20 cellular contexts compared by ENCODE assay signal in genomic region chr5:57232293-57233033, GRCh38. TPM values are rescaled to one million over a fixed set of nuclear protein-coding genes. Genes with fewer than 3 reads are reported as not detected.
DNase-seq lines count a peak whose midpoint lies in the region; TF ChIP-seq lines count a peak whose summit lies in the region.
"Had no signal": no experiment of that assay in that cellular context is flagged by ENCODE, and none has a peak within 500 bp of the region (broad histone marks: within the 10 kb centered on the region; RNA-seq: fewer than 3 reads in every experiment).

No MANE protein-coding gene starts in this region.

- H3K79me2 ChIP-seq in MM.1S (ENCODE audit: low read length) = peaks cover 89% of the 10 kb centered on the region

- H3K36me3 Mint-ChIP-seq in activated CD4-positive, alpha-beta T cell treated with anti-CD3 and anti-CD28 coated beads, Interleukin-2, amount 10 ng/mL, durations not matched to agents 24 days and 14 days (ENCODE audit: low read depth) = peaks cover 64% of the 10 kb centered on the region
- H3K36me3 Mint-ChIP-seq in endodermal cell (ENCODE audit: low read depth) (peaks cover 64% of the 10 kb centered on the region), progenitor cell of endocrine pancreas (ENCODE audit: insufficient read depth) (peaks cover 54% of the 10 kb centered on the region)

- H3K4me1 Mint-ChIP-seq in activated CD4-positive, alpha-beta T cell treated with anti-CD3 and anti-CD28 coated beads, Interleukin-2, amount 10 ng/mL, durations not matched to agents 24 days and 14 days = peaks cover 25% of the 10 kb centered on the region
- H3K4me1 Mint-ChIP-seq in endodermal cell (peaks cover 6% of the 10 kb centered on the region), progenitor cell of endocrine pancreas (ENCODE audit: low read depth) (no peaks in the 10 kb centered on the region)

- H3K4me3 ChIP-seq in endodermal cell (ENCODE audit: low read length) = peak overlapping the region; percentile 68
- no peak overlapping the region for H3K4me3 ChIP-seq in MM.1S (ENCODE audit: low read length)
- H3K4me3 ChIP-seq: GM23248, psoas muscle, upper lobe of left lung had no signal

- H3K27ac Mint-ChIP-seq in activated CD4-positive, alpha-beta T cell treated with anti-CD3 and anti-CD28 coated beads, Interleukin-2, amount 10 ng/mL, durations not matched to agents 24 days and 14 days = peak overlapping the region; percentile 74
- no peak overlapping the region for H3K27ac Mint-ChIP-seq in endodermal cell
- H3K27ac Mint-ChIP-seq in progenitor cell of endocrine pancreas = peak overlapping the region; percentile 55

- no peak overlapping the region for H3K4me2 ChIP-seq in MM.1S (ENCODE audit: low read depth, low read length)

- no peak overlapping the region for H3K4me3 Mint-ChIP-seq in activated CD4-positive, alpha-beta T cell treated with anti-CD3 and anti-CD28 coated beads, Interleukin-2, amount 10 ng/mL, durations not matched to agents 24 days and 14 days
- H3K4me3 Mint-ChIP-seq in endodermal cell = no peak overlapping the region
- H3K4me3 Mint-ChIP-seq in progenitor cell of endocrine pancreas (ENCODE audit: low read depth) = no peak overlapping the region

- no peaks in the 10 kb centered on the region for H3K4me1 ChIP-seq in endodermal cell (ENCODE audit: control insufficient read depth, insufficient read depth, low read length)
- no peaks in the 10 kb centered on the region for H3K4me1 ChIP-seq in MM.1S (ENCODE audit: low read length)
- H3K4me1 ChIP-seq: psoas muscle had no signal

- H3K27ac ChIP-seq in endodermal cell (ENCODE audit: low read depth, low read length) = no peak overlapping the region
- no peak overlapping the region for H3K27ac ChIP-seq in MM.1S (ENCODE audit: low read length)
- H3K27ac ChIP-seq: GM23248, psoas muscle had no signal

- DNase-seq in activated CD4-positive, alpha-beta T cell treated with anti-CD3 and anti-CD28 coated beads, Interleukin-2, amount 10 ng/mL, durations not matched to agents 24 days and 14 days = peak; percentile 40
- DNase-seq in activated CD4-positive, alpha-beta T cell treated with anti-CD3 and anti-CD28 coated beads, Interleukin-2, amount 50 U/mL, for 4 hours = no peak
- DNase-seq in HT1080 (ENCODE audit: low read depth) = peak; percentile 23
- DNase-seq in endodermal cell = no peak
- DNase-seq in progenitor cell of endocrine pancreas (ENCODE audit: low spot score, unreplicated experiment) = no peak
- no peak for DNase-seq in NCI-H187 treated with DMSO at 0.1 percent for 48 hours (lab: John Stamatoyannopoulos, UW)
- no peak for DNase-seq in NCI-H69 (lab: John Stamatoyannopoulos, UW)
- DNase-seq in MM.1S = no peak
- DNase-seq: ACHN; activated CD4-positive, CD25-positive, alpha-beta regulatory T cell; effector CD4-positive, alpha-beta T cell; foreskin fibroblast; GM23248; NCI-H1694 treated with DMSO at 0.1 percent for 48 hours; psoas muscle; SIG-M5; stimulated activated CD4-positive, alpha-beta T cell treated with anti-CD3 and anti-CD28 coated beads, Interleukin-12 subunit alpha, Interleukin-12 subunit beta, amount 100 ng/mL, for 4 hours; stimulated activated naive CD8-positive, alpha-beta T cell treated with anti-CD3 and anti-CD28 coated beads, Interleukin-15, Interleukin-2, amounts not matched to agents 100 U/mL and 50 U/mL, for 24 hours; T-helper 2 cell; upper lobe of left lung had no signal

- TF ChIP-seq CTCF in endodermal cell (conservative IDR thresholded peaks at IDR 0.05) = no peak
- TF ChIP-seq CTCF in progenitor cell of endocrine pancreas (IDR thresholded peaks at IDR 0.05; ENCODE audit: unreplicated experiment) = no peak
- no peak for TF ChIP-seq CTCF in MM.1S (IDR thresholded peaks at IDR 0.05; ENCODE audit: low read length)

- H3K9me2 ChIP-seq in MM.1S (replicated peaks; ENCODE audit: insufficient read depth, low read length) = no peaks in the 10 kb centered on the region

- no peaks in the 10 kb centered on the region for H3K9me3 Mint-ChIP-seq in activated CD4-positive, alpha-beta T cell treated with anti-CD3 and anti-CD28 coated beads, Interleukin-2, amount 10 ng/mL, durations not matched to agents 24 days and 14 days
- H3K9me3 Mint-ChIP-seq in endodermal cell = peaks cover 5% of the 10 kb centered on the region
- H3K9me3 Mint-ChIP-seq in progenitor cell of endocrine pancreas (ENCODE audit: low read depth) = peaks cover 10% of the 10 kb centered on the region

- H3K9ac ChIP-seq in endodermal cell (ENCODE audit: extremely low read depth, low read length, poor library complexity, severe bottlenecking) (no peak overlapping the region), MM.1S (ENCODE audit: low read length) (no peak overlapping the region)
- H3K9ac ChIP-seq: GM23248 had no signal

- H3K9me3 ChIP-seq in endodermal cell (ENCODE audit: control insufficient read depth, low read length) (peaks cover 43% of the 10 kb centered on the region), MM.1S (replicated peaks; ENCODE audit: insufficient read depth, low read length) (no peaks in the 10 kb centered on the region)
- H3K9me3 ChIP-seq: psoas muscle, upper lobe of left lung had no signal

- H3K27me3 ChIP-seq in endodermal cell (ENCODE audit: control insufficient read depth, insufficient read depth, low read length, poor library complexity, severe bottlenecking) (no peaks in the 10 kb centered on the region), MM.1S (replicated peaks; ENCODE audit: insufficient read depth, low read length) (no peaks in the 10 kb centered on the region)
- H3K27me3 ChIP-seq: upper lobe of left lung had no signal

- H3F3A ChIP-seq in MM.1S (ENCODE audit: insufficient read depth, low read length) = no peaks in the 10 kb centered on the region

- 96 to 100% methylated on average over 6 of the region's 6 CpGs for WGBS in endodermal cell (ENCODE audit: insufficient coverage in 1 of 2, insufficient read length in 1 of 2), 2 experiments

- peaks cover 79% of the 10 kb centered on the region for H3K36me3 ChIP-seq in endodermal cell (ENCODE audit: control insufficient read depth, insufficient read depth, low read length)
- peaks cover 6% of the 10 kb centered on the region; the same call in 1 of the 2 replicates for H3K36me3 ChIP-seq in MM.1S (replicated peaks; ENCODE audit: insufficient read depth, low read length)

- no peaks in the 10 kb centered on the region for H3K27me3 Mint-ChIP-seq in activated CD4-positive, alpha-beta T cell treated with anti-CD3 and anti-CD28 coated beads, Interleukin-2, amount 10 ng/mL, durations not matched to agents 24 days and 14 days
- H3K27me3 Mint-ChIP-seq in endodermal cell (ENCODE audit: insufficient read depth) (no peaks in the 10 kb centered on the region), progenitor cell of endocrine pancreas (no peaks in the 10 kb centered on the region)

- intact Hi-C loops in activated CD4-positive, alpha-beta T cell treated with anti-CD3 and anti-CD28 coated beads, Interleukin-2, amount 10 ng/mL, durations not matched to agents 24 days and 14 days (cut with micrococcal nuclease) = no loop called here

- no peak overlapping the region for H2AFZ ChIP-seq in MM.1S (ENCODE audit: low read length)
- H2AFZ ChIP-seq: GM23248 had no signal

- H4K20me1 ChIP-seq in MM.1S (ENCODE audit: insufficient read depth, low read length) = no peaks in the 10 kb centered on the region

RNA-seq across cellular contexts. Expression of gene GPBP1, which starts 58.6 kb away (rescaled TPM):
- 85.2 and 86.7 TPM in 2 replicates for total RNA-seq in activated CD4-positive, alpha-beta T cell treated with anti-CD3 and anti-CD28 coated beads, Interleukin-2, amount 10 ng/mL, durations not matched to agents 24 days and 14 days
- 40.5 and 40.8 TPM in 2 replicates for total RNA-seq in HT1080 (2014; rRNA removed; shearing (Covaris generic))
- 31.9 and 39.9 TPM in 2 replicates for polyA plus RNA-seq in HT1080 (2015; cell fraction: cytosol; rRNA removed)
- 72.9 and 77.3 TPM in 2 replicates for polyA plus RNA-seq in HT1080 (2015; cell fraction: nucleus; rRNA removed)
- total RNA-seq in endodermal cell (100 to 1,000 TPM; 109 to 124 TPM), progenitor cell of endocrine pancreas (128 and 135 TPM in 2 replicates)
- 90.3 TPM for polyA plus RNA-seq in endodermal cell (2013, experiment 1 of 2)
- 95.6 TPM for polyA plus RNA-seq in endodermal cell (2013, experiment 2 of 2)

Comparison
In these comparisons a context has a peak if more than half of its experiments do, and no peak if none do; other contexts are left out.
1. DNase-seq: peak in activated CD4-positive, alpha-beta T cell treated with anti-CD3 and anti-CD28 coated beads, Interleukin-2, amount 10 ng/mL, durations not matched to agents 24 days and 14 days (single experiment) and HT1080 (single experiment); none in activated CD4-positive, alpha-beta T cell treated with anti-CD3 and anti-CD28 coated beads, Interleukin-2, amount 50 U/mL, for 4 hours (0 of 2), endodermal cell (single experiment), progenitor cell of endocrine pancreas (single experiment), NCI-H187 treated with DMSO at 0.1 percent for 48 hours (single experiment), NCI-H69 (single experiment) and MM.1S (single experiment).